12 cellular contexts compared by ENCODE assay signal in genomic region chr5:142680605-142681259, GRCh38. TPM values are rescaled to one million over a fixed set of nuclear protein-coding genes. Genes with fewer than 3 reads are reported as not detected.
DNase-seq lines count a peak whose midpoint lies in the region; FAIRE-seq and TF ChIP-seq lines count a peak whose summit lies in the region.
"Had no signal": no experiment of that assay in that cellular context is flagged by ENCODE, and none has a peak within 500 bp of the region (broad histone marks: within the 10 kb centered on the region; RNA-seq: fewer than 3 reads in every experiment).

No MANE protein-coding gene starts in this region.

- no peak overlapping the region for H3K27ac ChIP-seq in GM23248
- H3K27ac ChIP-seq in endothelial cell of umbilical vein (ENCODE audit: insufficient read depth, low read depth, low read length) = no peak overlapping the region
- no peak overlapping the region for H3K27ac ChIP-seq in brain microvascular endothelial cell
- no peak overlapping the region for H3K27ac ChIP-seq in left ventricle myocardium inferior (replicated peaks)

- H3K4me1 ChIP-seq in GM23248 (ENCODE audit: insufficient read depth) (peaks cover 9% of the 10 kb centered on the region; the same call in 1 of the 2 replicates), endothelial cell of umbilical vein (ENCODE audit: control insufficient read depth, extremely low read depth, insufficient read depth, low read length) (peaks cover 7% of the 10 kb centered on the region), left ventricle myocardium inferior (peaks cover 59% of the 10 kb centered on the region)

- no peaks in the 10 kb centered on the region for H3K9me1 ChIP-seq in endothelial cell of umbilical vein (replicated peaks; ENCODE audit: control insufficient read depth, extremely low read depth, insufficient read depth, low read length)

- FAIRE-seq in endothelial cell of umbilical vein (lab: Jason Lieb, UNC) = no peak

- CTCF ChIA-PET in endothelial cell of umbilical vein (lab: Charles Lee) = interaction anchor here (1.2 kb wide), 1 partner anchor 25 kb away, joined by 6 read pairs; no protein-coding TSS in a partner anchor

- H3K79me2 ChIP-seq in GM23248 (ENCODE audit: insufficient read depth) (no peaks in the 10 kb centered on the region), endothelial cell of umbilical vein (ENCODE audit: control insufficient read depth, insufficient read depth, low read length) (no peaks in the 10 kb centered on the region)

- no peaks in the 10 kb centered on the region for H4K20me1 ChIP-seq in GM23248 (ENCODE audit: insufficient read depth)
- no peaks in the 10 kb centered on the region for H4K20me1 ChIP-seq in endothelial cell of umbilical vein (replicated peaks; ENCODE audit: control insufficient read depth, extremely low read depth, insufficient read depth, low read length)

- POLR2A ChIA-PET in endothelial cell of umbilical vein (lab: Charles Lee) = no interaction called here

- H3K9me2 ChIP-seq in GM23248 (ENCODE audit: insufficient read depth) = no peaks in the 10 kb centered on the region

- no peak for TF ChIP-seq CTCF in endothelial cell of umbilical vein (IDR thresholded peaks at IDR 0.05; ENCODE audit: extremely low read depth in 1 of 2, insufficient read depth in 1 of 2, low read depth in 1 of 2, low read length in 2 of 2)
- TF ChIP-seq CTCF in brain microvascular endothelial cell (IDR thresholded peaks at IDR 0.05; ENCODE audit: low read depth, low read length, missing control alignments) = no peak
- TF ChIP-seq CTCF in left ventricle myocardium inferior (IDR thresholded peaks at IDR 0.05; ENCODE audit: borderline replicate concordance) = no peak

- 83 to 84% methylated on average over 5 of the region's 5 CpGs for WGBS in GM23248 (ENCODE audit: low coverage in 1 of 2, low lambda C conversion rate in 2 of 2, missing lambda C conversion rate in 2 of 2), 2 experiments

- TF ChIP-seq POLR2A in endothelial cell of umbilical vein (IDR thresholded peaks at IDR 0.05; ENCODE audit: low read depth, low read length) = no peak

- no TSS peak for BruUV-seq in endothelial cell of umbilical vein (replicated peaks; lab: Mats Ljungman, UMichigan)

- H3K4me2 ChIP-seq in GM23248 (ENCODE audit: unreplicated experiment) (no peak overlapping the region), endothelial cell of umbilical vein (ENCODE audit: insufficient read depth, low read length) (no peak overlapping the region)

- dilution Hi-C loops in endothelial cell of umbilical vein (cut with MboI; ENCODE audit: extremely low pct_ligation_motif_present, low sequenced_read_pairs) = no loop called here

- H3K9me3 ChIP-seq in GM23248 (ENCODE audit: low read depth) (no peaks in the 10 kb centered on the region), endothelial cell of umbilical vein (replicated peaks; ENCODE audit: control insufficient read depth, insufficient read depth, low read length) (no peaks in the 10 kb centered on the region), left ventricle myocardium inferior (replicated peaks) (no peaks in the 10 kb centered on the region)

- H3K27me3 ChIP-seq in GM23248 (replicated peaks; ENCODE audit: insufficient read depth) (no peaks in the 10 kb centered on the region), endothelial cell of umbilical vein (ENCODE audit: control insufficient read depth in 2 of 2, insufficient read depth in 2 of 2, low read length in 2 of 2) (peaks cover 16 to 21% of the 10 kb centered on the region in 2 experiments), brain microvascular endothelial cell (replicated peaks) (no peaks in the 10 kb centered on the region), left ventricle myocardium inferior (ENCODE audit: low read depth) (no peaks in the 10 kb centered on the region)

- no peaks in the 10 kb centered on the region for H3K36me3 ChIP-seq in GM23248 (ENCODE audit: low read depth)
- no peaks in the 10 kb centered on the region for H3K36me3 ChIP-seq in endothelial cell of umbilical vein (ENCODE audit: control insufficient read depth in 2 of 2, extremely low read depth in 1 of 2, insufficient read depth in 2 of 2, low read length in 2 of 2)
- H3K36me3 ChIP-seq in brain microvascular endothelial cell (replicated peaks) = no peaks in the 10 kb centered on the region
- peaks cover 6% of the 10 kb centered on the region for H3K36me3 ChIP-seq in left ventricle myocardium inferior

- H3K9ac ChIP-seq in GM23248 (no peak overlapping the region), endothelial cell of umbilical vein (replicated peaks; ENCODE audit: extremely low read depth, insufficient read depth, low read length) (no peak overlapping the region)

- in situ Hi-C loops in GM23248 (cut with MboI) (loop anchor here (25.0 kb wide), 1 partner anchor 518 kb away; no protein-coding TSS in a partner anchor), brain microvascular endothelial cell (cut with HindIII; ENCODE audit: low pct_ligation_motif_present, low sequenced_read_pairs) (no loop called here)

- intact Hi-C loops in endothelial cell of umbilical vein (cut with micrococcal nuclease) (no loop called here), left ventricle myocardium inferior (cut with micrococcal nuclease) (no loop called here)

- H3F3A ChIP-seq in GM23248 (ENCODE audit: insufficient read depth) = peaks cover 15% of the 10 kb centered on the region

- DNase-seq in GM23248 (peak; percentile 63), NCI-H226 (peak; percentile 70), endothelial cell of umbilical vein (ENCODE audit: low read depth, low spot score) (no peak), non-pigmented ciliary epithelial cell (ENCODE audit: low read depth) (peak; percentile 24), brain microvascular endothelial cell (no peak), DMS 273 treated with DMSO at 0.1 percent for 48 hours (lab: John Stamatoyannopoulos, UW) (no peak), left ventricle myocardium inferior (no peak)
- DNase-seq in stimulated activated naive CD4-positive, alpha-beta T cell treated with Interleukin-2 at 50 U/mL for 16 hours (lab: John Stamatoyannopoulos, UW) = no peak
- DNase-seq: activated CD4-positive, alpha-beta memory T cell treated with anti-CD3 and anti-CD28 coated beads, Interleukin-2, amount 10 ng/mL, durations not matched to agents 7 days and 5 days; midbrain; NCI-H1092 treated with DMSO at 0.1 percent for 48 hours; Right ventricle myocardium superior had no signal

- H3K4me3 ChIP-seq in GM23248 (no peak overlapping the region), endothelial cell of umbilical vein (replicated peaks in 1 of 3; ENCODE audit: insufficient read depth in 1 of 3, low read depth in 1 of 3, low read length in 3 of 3) (no peak overlapping the region), brain microvascular endothelial cell (ENCODE audit: low read depth, low read length) (no peak overlapping the region), left ventricle myocardium inferior (no peak overlapping the region)

- H2AFZ ChIP-seq in GM23248 (no peak overlapping the region), endothelial cell of umbilical vein (ENCODE audit: low read depth, low read length) (no peak overlapping the region)

TF ChIP-seq in endothelial cell of umbilical vein, 7 proteins besides CTCF, POLR2A, EP300 and RAD21:
- TF ChIP-seq JUN (IDR thresholded peaks at IDR 0.05; ENCODE audit: borderline replicate concordance, insufficient read depth, insufficient read length, low read depth) (peak; percentile 42), MYC (IDR thresholded peaks at IDR 0.05; ENCODE audit: low read depth, low read length) (no peak), EZH2 (IDR thresholded peaks at IDR 0.05; ENCODE audit: borderline replicate concordance, low read depth, low read length, severe bottlenecking) (no peak), FOS (IDR thresholded peaks at IDR 0.05; ENCODE audit: borderline replicate concordance, insufficient read depth, low read length) (peak; percentile 69)
TF ChIP-seq in endothelial cell of umbilical vein: peak in this region for 2.

RNA-seq across cellular contexts. Expression of gene FGF1, which starts 5.2 kb away (rescaled TPM):
- total RNA-seq in GM23248 (2014; rRNA removed; shearing (Covaris generic)) = 9.2 and 13.8 TPM in 2 replicates
- polyA plus RNA-seq in GM23248 (2016; fragmentation: Nextera tagmentation; extraction: Ambion mirVana) (27.7 and 29.6 TPM in 2 replicates), endothelial cell of umbilical vein (not detected in 2 replicates)
- total RNA-seq in endothelial cell of umbilical vein (not detected in 2 replicates), left ventricle myocardium inferior (59.9 TPM)
- not detected in 2 replicates for polyA plus RNA-seq in endothelial cell of umbilical vein (2011; cell fraction: cytosol; rRNA removed)
- not detected in 2 replicates for polyA plus RNA-seq in endothelial cell of umbilical vein (2011; cell fraction: nucleus; rRNA removed)
- 0.53 TPM in 1 of 2 replicates, not detected in the other for polyA plus RNA-seq in endothelial cell of umbilical vein (2012)
- polyA minus RNA-seq in endothelial cell of umbilical vein = not detected in 2 replicates
- polyA minus RNA-seq in endothelial cell of umbilical vein (2011; cell fraction: cytosol; rRNA and poly(A)+ RNA removed) = not detected
- not detected in 2 replicates for polyA minus RNA-seq in endothelial cell of umbilical vein (2011; cell fraction: nucleus; rRNA and poly(A)+ RNA removed)
- total RNA-seq: activated CD4-positive, alpha-beta memory T cell treated with anti-CD3 and anti-CD28 coated beads, Interleukin-2, amount 10 ng/mL, durations not matched to agents 7 days and 5 days had no signal

Comparison
In these comparisons a context has a peak if more than half of its experiments do, and no peak if none do; other contexts are left out.
1. DNase-seq: peak in GM23248 (single experiment), NCI-H226 (single experiment) and non-pigmented ciliary epithelial cell (single experiment); none in endothelial cell of umbilical vein (single experiment), brain microvascular endothelial cell (single experiment), DMS 273 treated with DMSO at 0.1 percent for 48 hours (single experiment), left ventricle myocardium inferior (single experiment) and stimulated activated naive CD4-positive, alpha-beta T cell treated with Interleukin-2 at 50 U/mL for 16 hours (single experiment).